In the genomic region with DNA sequence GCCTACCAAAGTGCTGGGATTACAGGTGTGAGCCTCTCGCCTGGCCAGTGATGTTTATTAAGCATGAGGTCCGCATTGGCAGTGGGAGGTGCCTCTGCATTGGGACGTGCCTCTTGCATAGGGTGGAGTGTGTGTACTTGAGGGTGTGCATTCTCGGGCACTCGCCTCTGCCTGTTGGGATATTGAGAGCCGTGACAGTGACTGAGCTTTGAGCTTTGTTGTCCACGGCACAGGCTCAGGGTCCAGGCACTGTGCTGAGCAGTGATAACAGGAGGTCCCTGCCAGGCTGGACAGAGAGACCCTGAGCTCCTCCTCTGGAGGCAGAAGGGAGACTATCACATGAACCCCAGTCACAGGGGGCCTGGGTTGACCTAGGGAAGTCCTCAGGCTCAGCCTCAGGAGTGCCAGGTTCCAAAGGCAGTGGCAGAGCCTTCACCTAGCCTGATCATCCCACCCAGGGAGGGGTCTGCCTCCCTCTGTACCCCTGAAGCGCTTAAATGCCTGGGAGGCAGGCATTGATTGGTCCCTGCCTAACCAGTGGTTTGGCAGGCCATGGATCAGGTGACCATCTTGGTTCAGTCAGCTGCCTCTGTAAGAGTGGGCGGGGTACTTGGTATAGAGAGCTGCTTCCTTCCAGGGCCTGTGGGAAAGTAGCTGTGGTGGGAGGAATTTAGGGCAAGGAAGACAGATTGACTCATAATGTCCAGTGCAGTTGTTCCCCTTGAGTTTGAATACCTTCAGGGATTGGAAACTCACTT, we compare ENCODE assay signal across 1 cellular context.
A peak's percentile ranks its signal among the peaks of the same experiment; 100 is the strongest.
TF ChIP-seq lines count a peak whose summit lies in the region.

No MANE protein-coding gene starts in this region.

TF ChIP-seq in HepG2, 621 proteins besides CTCF, POLR2A, EP300 and RAD21 (continued from another document and continues in another):
- TF ChIP-seq, protein P1, sequence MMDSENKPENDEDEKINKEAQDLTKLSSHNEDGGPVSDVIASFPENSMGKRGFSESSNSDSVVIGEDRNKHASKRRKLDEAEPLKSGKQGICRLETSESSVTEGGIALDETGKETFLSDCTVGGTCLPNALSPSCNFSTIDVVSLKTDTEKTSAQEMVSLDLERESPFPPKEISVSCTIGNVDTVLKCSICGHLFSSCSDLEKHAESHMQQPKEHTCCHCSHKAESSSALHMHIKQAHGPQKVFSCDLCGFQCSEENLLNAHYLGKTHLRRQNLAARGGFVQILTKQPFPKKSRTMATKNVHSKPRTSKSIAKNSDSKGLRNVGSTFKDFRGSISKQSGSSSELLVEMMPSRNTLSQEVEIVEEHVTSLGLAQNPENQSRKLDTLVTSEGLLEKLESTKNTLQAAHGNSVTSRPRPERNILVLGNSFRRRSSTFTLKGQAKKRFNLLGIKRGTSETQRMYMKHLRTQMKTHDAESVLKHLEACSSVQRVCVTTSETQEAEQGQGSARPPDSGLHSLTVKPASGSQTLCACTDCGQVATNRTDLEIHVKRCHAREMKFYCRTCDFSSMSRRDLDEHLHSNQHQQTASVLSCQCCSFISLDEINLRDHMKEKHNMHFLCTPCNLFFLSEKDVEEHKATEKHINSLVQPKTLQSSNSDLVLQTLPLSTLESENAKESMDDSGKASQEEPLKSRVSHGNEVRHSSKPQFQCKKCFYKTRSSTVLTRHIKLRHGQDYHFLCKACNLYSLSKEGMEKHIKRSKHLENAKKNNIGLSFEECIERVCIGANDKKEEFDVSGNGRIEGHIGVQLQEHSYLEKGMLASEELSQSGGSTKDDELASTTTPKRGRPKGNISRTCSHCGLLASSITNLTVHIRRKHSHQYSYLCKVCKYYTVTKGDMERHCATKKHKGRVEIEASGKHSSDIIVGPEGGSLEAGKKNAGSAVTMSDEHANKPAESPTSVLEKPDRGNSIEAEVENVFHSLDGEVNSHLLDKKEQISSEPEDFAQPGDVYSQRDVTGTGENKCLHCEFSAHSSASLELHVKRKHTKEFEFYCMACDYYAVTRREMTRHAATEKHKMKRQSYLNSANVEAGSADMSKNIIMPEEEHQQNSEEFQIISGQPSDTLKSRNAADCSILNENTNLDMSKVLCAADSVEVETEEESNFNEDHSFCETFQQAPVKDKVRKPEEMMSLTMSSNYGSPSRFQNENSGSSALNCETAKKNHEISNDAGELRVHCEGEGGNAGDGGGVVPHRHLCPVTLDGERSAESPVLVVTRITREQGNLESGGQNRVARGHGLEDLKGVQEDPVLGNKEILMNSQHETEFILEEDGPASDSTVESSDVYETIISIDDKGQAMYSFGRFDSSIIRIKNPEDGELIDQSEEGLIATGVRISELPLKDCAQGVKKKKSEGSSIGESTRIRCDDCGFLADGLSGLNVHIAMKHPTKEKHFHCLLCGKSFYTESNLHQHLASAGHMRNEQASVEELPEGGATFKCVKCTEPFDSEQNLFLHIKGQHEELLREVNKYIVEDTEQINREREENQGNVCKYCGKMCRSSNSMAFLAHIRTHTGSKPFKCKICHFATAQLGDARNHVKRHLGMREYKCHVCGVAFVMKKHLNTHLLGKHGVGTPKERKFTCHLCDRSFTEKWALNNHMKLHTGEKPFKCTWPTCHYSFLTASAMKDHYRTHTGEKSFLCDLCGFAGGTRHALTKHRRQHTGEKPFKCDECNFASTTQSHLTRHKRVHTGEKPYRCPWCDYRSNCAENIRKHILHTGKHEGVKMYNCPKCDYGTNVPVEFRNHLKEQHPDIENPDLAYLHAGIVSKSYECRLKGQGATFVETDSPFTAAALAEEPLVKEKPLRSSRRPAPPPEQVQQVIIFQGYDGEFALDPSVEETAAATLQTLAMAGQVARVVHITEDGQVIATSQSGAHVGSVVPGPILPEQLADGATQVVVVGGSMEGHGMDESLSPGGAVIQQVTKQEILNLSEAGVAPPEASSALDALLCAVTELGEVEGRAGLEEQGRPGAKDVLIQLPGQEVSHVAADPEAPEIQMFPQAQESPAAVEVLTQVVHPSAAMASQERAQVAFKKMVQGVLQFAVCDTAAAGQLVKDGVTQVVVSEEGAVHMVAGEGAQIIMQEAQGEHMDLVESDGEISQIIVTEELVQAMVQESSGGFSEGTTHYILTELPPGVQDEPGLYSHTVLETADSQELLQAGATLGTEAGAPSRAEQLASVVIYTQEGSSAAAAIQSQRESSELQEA (CRISPR knock-in tag; IDR thresholded peaks at IDR 0.05; ENCODE audit: not compliant biosample characterization): no peak
- TF ChIP-seq NFIB (CRISPR knock-in tag; IDR thresholded peaks at IDR 0.05; ENCODE audit: borderline replicate concordance) (no peak), CHD2 (IDR thresholded peaks at IDR 0.05; ENCODE audit: low read depth, low read length) (0 out of 2 replicates have a peak, but pooled peaks have one; percentile 30), ZNF274 (CRISPR knock-in tag; IDR thresholded peaks at IDR 0.05) (no peak), TBX2 (CRISPR knock-in tag; IDR thresholded peaks at IDR 0.05; ENCODE audit: borderline replicate concordance) (peak; percentile 80; the same call in 1 of the 2 replicates), KLF9 (CRISPR knock-in tag; IDR thresholded peaks at IDR 0.05; ENCODE audit: low read depth) (no peak), ZNF329 (CRISPR knock-in tag; IDR thresholded peaks at IDR 0.05; ENCODE audit: low read depth) (no peak), ZSCAN29 (CRISPR knock-in tag; conservative IDR thresholded peaks at IDR 0.05) (peak; percentile 64; the same call in 1 of the 2 replicates), ZNF724P (CRISPR knock-in tag; IDR thresholded peaks at IDR 0.05; ENCODE audit: borderline replicate concordance) (no peak), REXO4 (CRISPR knock-in tag; IDR thresholded peaks at IDR 0.05; ENCODE audit: borderline replicate concordance) (no peak), HIVEP1 (CRISPR knock-in tag; IDR thresholded peaks at IDR 0.05) (no peak), KDM6A (CRISPR knock-in tag; IDR thresholded peaks at IDR 0.05; ENCODE audit: low read depth) (peak; percentile 66; the same call in 1 of the 2 replicates), LCORL (IDR thresholded peaks at IDR 0.05) (no peak), LCORL (CRISPR knock-in tag; IDR thresholded peaks at IDR 0.05) (peak; percentile 90), CEBPB (IDR thresholded peaks at IDR 0.05; ENCODE audit: borderline replicate concordance, low read depth, low read length) (no peak), ZSCAN25 (CRISPR knock-in tag; IDR thresholded peaks at IDR 0.05) (peak; percentile 74; the same call in 1 of the 2 replicates), SALL1 (CRISPR knock-in tag; IDR thresholded peaks at IDR 0.05) (peak; percentile 89), THAP11 (CRISPR knock-in tag; IDR thresholded peaks at IDR 0.05) (no peak; the same call in 1 of the 2 replicates), PRMT3 (CRISPR knock-in tag; IDR thresholded peaks at IDR 0.05; ENCODE audit: borderline replicate concordance, low read depth) (no peak), FOXK2 (IDR thresholded peaks at IDR 0.05) (no peak), ZFY (CRISPR knock-in tag; IDR thresholded peaks at IDR 0.05) (no peak; the same call in 1 of the 2 replicates), ZNF546 (CRISPR knock-in tag; conservative IDR thresholded peaks at IDR 0.05) (no peak)
- TF ChIP-seq, protein P2, sequence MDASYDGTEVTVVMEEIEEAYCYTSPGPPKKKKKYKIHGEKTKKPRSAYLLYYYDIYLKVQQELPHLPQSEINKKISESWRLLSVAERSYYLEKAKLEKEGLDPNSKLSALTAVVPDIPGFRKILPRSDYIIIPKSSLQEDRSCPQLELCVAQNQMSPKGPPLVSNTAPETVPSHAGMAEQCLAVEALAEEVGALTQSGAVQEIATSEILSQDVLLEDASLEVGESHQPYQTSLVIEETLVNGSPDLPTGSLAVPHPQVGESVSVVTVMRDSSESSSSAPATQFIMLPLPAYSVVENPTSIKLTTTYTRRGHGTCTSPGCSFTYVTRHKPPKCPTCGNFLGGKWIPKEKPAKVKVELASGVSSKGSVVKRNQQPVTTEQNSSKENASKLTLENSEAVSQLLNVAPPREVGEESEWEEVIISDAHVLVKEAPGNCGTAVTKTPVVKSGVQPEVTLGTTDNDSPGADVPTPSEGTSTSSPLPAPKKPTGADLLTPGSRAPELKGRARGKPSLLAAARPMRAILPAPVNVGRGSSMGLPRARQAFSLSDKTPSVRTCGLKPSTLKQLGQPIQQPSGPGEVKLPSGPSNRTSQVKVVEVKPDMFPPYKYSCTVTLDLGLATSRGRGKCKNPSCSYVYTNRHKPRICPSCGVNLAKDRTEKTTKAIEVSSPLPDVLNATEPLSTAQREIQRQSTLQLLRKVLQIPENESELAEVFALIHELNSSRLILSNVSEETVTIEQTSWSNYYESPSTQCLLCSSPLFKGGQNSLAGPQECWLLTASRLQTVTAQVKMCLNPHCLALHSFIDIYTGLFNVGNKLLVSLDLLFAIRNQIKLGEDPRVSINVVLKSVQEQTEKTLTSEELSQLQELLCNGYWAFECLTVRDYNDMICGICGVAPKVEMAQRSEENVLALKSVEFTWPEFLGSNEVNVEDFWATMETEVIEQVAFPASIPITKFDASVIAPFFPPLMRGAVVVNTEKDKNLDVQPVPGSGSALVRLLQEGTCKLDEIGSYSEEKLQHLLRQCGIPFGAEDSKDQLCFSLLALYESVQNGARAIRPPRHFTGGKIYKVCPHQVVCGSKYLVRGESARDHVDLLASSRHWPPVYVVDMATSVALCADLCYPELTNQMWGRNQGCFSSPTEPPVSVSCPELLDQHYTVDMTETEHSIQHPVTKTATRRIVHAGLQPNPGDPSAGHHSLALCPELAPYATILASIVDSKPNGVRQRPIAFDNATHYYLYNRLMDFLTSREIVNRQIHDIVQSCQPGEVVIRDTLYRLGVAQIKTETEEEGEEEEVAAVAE (CRISPR knock-in tag; IDR thresholded peaks at IDR 0.05; ENCODE audit: borderline replicate concordance): no peak
- TF ChIP-seq, protein P3, sequence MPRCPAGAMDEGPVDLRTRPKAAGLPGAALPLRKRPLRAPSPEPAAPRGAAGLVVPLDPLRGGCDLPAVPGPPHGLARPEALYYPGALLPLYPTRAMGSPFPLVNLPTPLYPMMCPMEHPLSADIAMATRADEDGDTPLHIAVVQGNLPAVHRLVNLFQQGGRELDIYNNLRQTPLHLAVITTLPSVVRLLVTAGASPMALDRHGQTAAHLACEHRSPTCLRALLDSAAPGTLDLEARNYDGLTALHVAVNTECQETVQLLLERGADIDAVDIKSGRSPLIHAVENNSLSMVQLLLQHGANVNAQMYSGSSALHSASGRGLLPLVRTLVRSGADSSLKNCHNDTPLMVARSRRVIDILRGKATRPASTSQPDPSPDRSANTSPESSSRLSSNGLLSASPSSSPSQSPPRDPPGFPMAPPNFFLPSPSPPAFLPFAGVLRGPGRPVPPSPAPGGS (CRISPR knock-in tag; IDR thresholded peaks at IDR 0.05): peak; percentile 81
- TF ChIP-seq, protein P4, sequence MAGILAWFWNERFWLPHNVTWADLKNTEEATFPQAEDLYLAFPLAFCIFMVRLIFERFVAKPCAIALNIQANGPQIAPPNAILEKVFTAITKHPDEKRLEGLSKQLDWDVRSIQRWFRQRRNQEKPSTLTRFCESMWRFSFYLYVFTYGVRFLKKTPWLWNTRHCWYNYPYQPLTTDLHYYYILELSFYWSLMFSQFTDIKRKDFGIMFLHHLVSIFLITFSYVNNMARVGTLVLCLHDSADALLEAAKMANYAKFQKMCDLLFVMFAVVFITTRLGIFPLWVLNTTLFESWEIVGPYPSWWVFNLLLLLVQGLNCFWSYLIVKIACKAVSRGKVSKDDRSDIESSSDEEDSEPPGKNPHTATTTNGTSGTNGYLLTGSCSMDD (CRISPR knock-in tag; IDR thresholded peaks at IDR 0.05): no peak
- TF ChIP-seq, protein P5, sequence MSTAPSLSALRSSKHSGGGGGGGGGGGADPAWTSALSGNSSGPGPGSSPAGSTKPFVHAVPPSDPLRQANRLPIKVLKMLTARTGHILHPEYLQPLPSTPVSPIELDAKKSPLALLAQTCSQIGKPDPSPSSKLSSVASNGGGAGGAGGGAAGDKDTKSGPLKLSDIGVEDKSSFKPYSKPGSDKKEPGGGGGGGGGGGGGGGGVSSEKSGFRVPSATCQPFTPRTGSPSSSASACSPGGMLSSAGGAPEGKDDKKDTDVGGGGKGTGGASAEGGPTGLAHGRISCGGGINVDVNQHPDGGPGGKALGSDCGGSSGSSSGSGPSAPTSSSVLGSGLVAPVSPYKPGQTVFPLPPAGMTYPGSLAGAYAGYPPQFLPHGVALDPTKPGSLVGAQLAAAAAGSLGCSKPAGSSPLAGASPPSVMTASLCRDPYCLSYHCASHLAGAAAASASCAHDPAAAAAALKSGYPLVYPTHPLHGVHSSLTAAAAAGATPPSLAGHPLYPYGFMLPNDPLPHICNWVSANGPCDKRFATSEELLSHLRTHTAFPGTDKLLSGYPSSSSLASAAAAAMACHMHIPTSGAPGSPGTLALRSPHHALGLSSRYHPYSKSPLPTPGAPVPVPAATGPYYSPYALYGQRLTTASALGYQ (CRISPR knock-in tag; IDR thresholded peaks at IDR 0.05): 0 out of 2 replicates have a peak, but pooled peaks have one; percentile 23
- TF ChIP-seq, protein P6, sequence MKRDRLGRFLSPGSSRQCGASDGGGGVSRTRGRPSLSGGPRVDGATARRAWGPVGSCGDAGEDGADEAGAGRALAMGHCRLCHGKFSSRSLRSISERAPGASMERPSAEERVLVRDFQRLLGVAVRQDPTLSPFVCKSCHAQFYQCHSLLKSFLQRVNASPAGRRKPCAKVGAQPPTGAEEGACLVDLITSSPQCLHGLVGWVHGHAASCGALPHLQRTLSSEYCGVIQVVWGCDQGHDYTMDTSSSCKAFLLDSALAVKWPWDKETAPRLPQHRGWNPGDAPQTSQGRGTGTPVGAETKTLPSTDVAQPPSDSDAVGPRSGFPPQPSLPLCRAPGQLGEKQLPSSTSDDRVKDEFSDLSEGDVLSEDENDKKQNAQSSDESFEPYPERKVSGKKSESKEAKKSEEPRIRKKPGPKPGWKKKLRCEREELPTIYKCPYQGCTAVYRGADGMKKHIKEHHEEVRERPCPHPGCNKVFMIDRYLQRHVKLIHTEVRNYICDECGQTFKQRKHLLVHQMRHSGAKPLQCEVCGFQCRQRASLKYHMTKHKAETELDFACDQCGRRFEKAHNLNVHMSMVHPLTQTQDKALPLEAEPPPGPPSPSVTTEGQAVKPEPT (CRISPR knock-in tag; IDR thresholded peaks at IDR 0.05; ENCODE audit: low read depth): peak; percentile 71; the same call in 1 of the 2 replicates
- TF ChIP-seq, protein P7, sequence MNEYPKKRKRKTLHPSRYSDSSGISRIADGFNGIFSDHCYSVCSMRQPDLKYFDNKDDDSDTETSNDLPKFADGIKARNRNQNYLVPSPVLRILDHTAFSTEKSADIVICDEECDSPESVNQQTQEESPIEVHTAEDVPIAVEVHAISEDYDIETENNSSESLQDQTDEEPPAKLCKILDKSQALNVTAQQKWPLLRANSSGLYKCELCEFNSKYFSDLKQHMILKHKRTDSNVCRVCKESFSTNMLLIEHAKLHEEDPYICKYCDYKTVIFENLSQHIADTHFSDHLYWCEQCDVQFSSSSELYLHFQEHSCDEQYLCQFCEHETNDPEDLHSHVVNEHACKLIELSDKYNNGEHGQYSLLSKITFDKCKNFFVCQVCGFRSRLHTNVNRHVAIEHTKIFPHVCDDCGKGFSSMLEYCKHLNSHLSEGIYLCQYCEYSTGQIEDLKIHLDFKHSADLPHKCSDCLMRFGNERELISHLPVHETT (CRISPR knock-in tag; conservative IDR thresholded peaks at IDR 0.05): no peak
